ENCODE assay signal across 9 cellular contexts in genomic region chr5:139384591-139385051, GRCh38. TPM values are rescaled to one million over a fixed set of nuclear protein-coding genes. Genes with fewer than 3 reads are reported as not detected.
DNase-seq lines count a peak whose midpoint lies in the region; ATAC-seq and TF ChIP-seq lines count a peak whose summit lies in the region.
"Had no signal": no experiment of that assay in that cellular context is flagged by ENCODE, and none has a peak within 500 bp of the region (broad histone marks: within the 10 kb centered on the region; RNA-seq: fewer than 3 reads in every experiment).

No MANE protein-coding gene starts in this region.

- 0 out of 2 replicates have a peak overlapping the region, but pooled peaks have one; percentile 4 for H3K27ac ChIP-seq in ACC112 (ENCODE audit: low read depth, low read length)
- no peak overlapping the region for H3K27ac ChIP-seq in hepatocyte

- peak overlapping the region; percentile 79 for H2AFZ ChIP-seq in ACC112 (ENCODE audit: low read length, unreplicated experiment)
- no peak overlapping the region for H2AFZ ChIP-seq in hepatocyte

- TF ChIP-seq POLR2A in GM19193 (IDR thresholded peaks at IDR 0.05; ENCODE audit: extremely low read depth, insufficient read depth, insufficient read length), result peak; percentile 23

- H4K20me1 ChIP-seq in hepatocyte (ENCODE audit: insufficient read depth, poor library complexity, severe bottlenecking), result no peaks in the 10 kb centered on the region

- peaks cover 7% of the 10 kb centered on the region for H3K36me3 Mint-ChIP-seq in activated naive CD8-positive, alpha-beta T cell treated with anti-CD3 and anti-CD28 coated beads for 36 hours
- H3K36me3 Mint-ChIP-seq in naive B cell, result no peaks in the 10 kb centered on the region
- H3K36me3 Mint-ChIP-seq in osteocyte (ENCODE audit: unreplicated experiment), result no peaks in the 10 kb centered on the region

- no peaks in the 10 kb centered on the region for H3K9me2 ChIP-seq in hepatocyte (replicated peaks; ENCODE audit: insufficient read depth)

- H3K4me2 ChIP-seq in hepatocyte, result no peak overlapping the region

- H3K79me2 ChIP-seq in ACC112 (ENCODE audit: control insufficient read depth, insufficient read depth, low read length, unreplicated experiment) (no peaks in the 10 kb centered on the region), hepatocyte (no peaks in the 10 kb centered on the region)

- 87% methylated on average over 9 of the region's 9 CpGs for WGBS in hepatocyte (ENCODE audit: low lambda C conversion rate, missing lambda C conversion rate)

- no peak for ATAC-seq in naive B cell (ENCODE audit: low read depth in 2 of 2)

- H3K27me3 Mint-ChIP-seq in activated naive CD8-positive, alpha-beta T cell treated with anti-CD3 and anti-CD28 coated beads for 36 hours, result no peaks in the 10 kb centered on the region
- no peaks in the 10 kb centered on the region for H3K27me3 Mint-ChIP-seq in naive B cell
- H3K27me3 Mint-ChIP-seq in osteocyte (ENCODE audit: unreplicated experiment), result no peaks in the 10 kb centered on the region

- H3K4me3 Mint-ChIP-seq in activated naive CD8-positive, alpha-beta T cell treated with anti-CD3 and anti-CD28 coated beads for 36 hours, result no peak overlapping the region
- H3K4me3 Mint-ChIP-seq in naive B cell (peak overlapping the region; percentile 40 to 97 (median 88)), osteocyte (ENCODE audit: unreplicated experiment) (no peak overlapping the region)

- peaks cover 16% of the 10 kb centered on the region for H3K4me1 ChIP-seq in ACC112 (ENCODE audit: control insufficient read depth, insufficient read depth, low read length, unreplicated experiment)
- peaks cover 19% of the 10 kb centered on the region for H3K4me1 ChIP-seq in hepatocyte (ENCODE audit: insufficient read depth)

- no peaks in the 10 kb centered on the region for H3K9me3 Mint-ChIP-seq in activated naive CD8-positive, alpha-beta T cell treated with anti-CD3 and anti-CD28 coated beads for 36 hours
- H3K9me3 Mint-ChIP-seq in naive B cell (no peaks in the 10 kb centered on the region), osteocyte (ENCODE audit: unreplicated experiment) (no peaks in the 10 kb centered on the region)

- TF ChIP-seq CTCF in hepatocyte (IDR thresholded peaks at IDR 0.05; ENCODE audit: poor library complexity), result no peak
- no peak for TF ChIP-seq CTCF in osteocyte (IDR thresholded peaks at IDR 0.05)

- H3K27me3 ChIP-seq in ACC112 (ENCODE audit: insufficient read depth, low read length), result no peaks in the 10 kb centered on the region
- no peaks in the 10 kb centered on the region for H3K27me3 ChIP-seq in hepatocyte

- DNase-seq in activated naive CD8-positive, alpha-beta T cell treated with anti-CD3 and anti-CD28 coated beads for 36 hours, result no peak
- DNase-seq in naive B cell, result no peak
- no peak for DNase-seq in KG1 (lab: John Stamatoyannopoulos, UW)
- DNase-seq in activated CD8-positive, alpha-beta memory T cell treated with anti-CD3 and anti-CD28 coated beads for 24 hours, result no peak
- DNase-seq in hepatocyte (ENCODE audit: low spot score), result no peak
- DNase-seq in osteocyte (ENCODE audit: extremely low spot score, unreplicated experiment), result no peak
- DNase-seq: DMS79 had no signal

- peak overlapping the region; percentile 59 for H3K4me3 ChIP-seq in ACC112 (ENCODE audit: low read depth, low read length)
- H3K4me3 ChIP-seq in hepatocyte, result no peak overlapping the region

- H3K36me3 ChIP-seq in ACC112 (ENCODE audit: insufficient read depth, low read length) (no peaks in the 10 kb centered on the region), hepatocyte (replicated peaks; ENCODE audit: insufficient read depth, low read depth) (no peaks in the 10 kb centered on the region)

- H3K4me1 Mint-ChIP-seq in activated naive CD8-positive, alpha-beta T cell treated with anti-CD3 and anti-CD28 coated beads for 36 hours, result peaks cover 33% of the 10 kb centered on the region
- peaks cover 61 to 81% (median 78%) of the 10 kb centered on the region in 3 donors for H3K4me1 Mint-ChIP-seq in naive B cell
- peaks cover 12% of the 10 kb centered on the region for H3K4me1 Mint-ChIP-seq in osteocyte (ENCODE audit: unreplicated experiment)

- peak overlapping the region; percentile 69 for H3K27ac Mint-ChIP-seq in activated naive CD8-positive, alpha-beta T cell treated with anti-CD3 and anti-CD28 coated beads for 36 hours
- H3K27ac Mint-ChIP-seq in naive B cell (peak overlapping the region; percentile 85 to 96 (median 94)), osteocyte (ENCODE audit: unreplicated experiment) (no peak overlapping the region)

- no peaks in the 10 kb centered on the region for H3K9me3 ChIP-seq in hepatocyte (ENCODE audit: low read depth)

RNA-seq across cellular contexts. Expression of gene SLC23A1, which starts 1.5 kb away (rescaled TPM):
- not detected for total RNA-seq in activated naive CD8-positive, alpha-beta T cell treated with anti-CD3 and anti-CD28 coated beads for 36 hours
- polyA plus RNA-seq in naive B cell (ENCODE audit: low read depth in 6 of 6) (under 1 TPM in 3 of 6 donors, not detected in 3; 0.13 to 0.57 (median 0.49) TPM), hepatocyte (3.0 and 3.3 TPM in 2 replicates)
- total RNA-seq in hepatocyte (13.4 and 19.6 TPM in 2 replicates), osteocyte (not detected in 2 replicates)

RNA-seq across cellular contexts. Expression of gene MZB1, which starts 5.1 kb away (rescaled TPM):
- total RNA-seq in activated naive CD8-positive, alpha-beta T cell treated with anti-CD3 and anti-CD28 coated beads for 36 hours, result 10 to 100 TPM; 10.4 to 10.6 TPM
- polyA plus RNA-seq in naive B cell (ENCODE audit: low read depth in 6 of 6) (100 to 1,000 TPM in 1 of 6 donors, 10 to 100 TPM in 5; 49.7 to 105 (median 88.1) TPM), hepatocyte (0.30 TPM in 1 of 2 replicates, not detected in the other)
- total RNA-seq in hepatocyte (not detected in 2 replicates), osteocyte (not detected in 2 replicates)

RNA-seq across cellular contexts. Expression of gene PROB1, which starts 10.3 kb away (rescaled TPM):
- total RNA-seq in activated naive CD8-positive, alpha-beta T cell treated with anti-CD3 and anti-CD28 coated beads for 36 hours, result 1 to 10 TPM; 5.5 to 6.2 TPM
- 1 to 10 TPM in 3 of 6 donors, under 1 TPM in 3; 0.67 to 2.5 (median 1.1) TPM for polyA plus RNA-seq in naive B cell (ENCODE audit: low read depth in 6 of 6)
- total RNA-seq in hepatocyte, result 0.63 and 0.68 TPM in 2 replicates
- 0.10 TPM in 1 of 2 replicates, not detected in the other for polyA plus RNA-seq in hepatocyte
- 1.5 and 1.6 TPM in 2 replicates for total RNA-seq in osteocyte

RNA-seq across cellular contexts. Expression of gene SPATA24, which starts 19.3 kb away (rescaled TPM):
- total RNA-seq in activated naive CD8-positive, alpha-beta T cell treated with anti-CD3 and anti-CD28 coated beads for 36 hours, result 1 to 10 TPM; 2.2 to 4.0 TPM
- polyA plus RNA-seq in naive B cell (ENCODE audit: low read depth in 6 of 6), result 10 to 100 TPM in 1 of 6 donors, 1 to 10 TPM in 5; 3.3 to 10.5 (median 5.5) TPM
- 2.6 and 6.3 TPM in 2 replicates for total RNA-seq in hepatocyte
- polyA plus RNA-seq in hepatocyte, result 5.5 and 9.8 TPM in 2 replicates
- total RNA-seq in osteocyte, result 4.6 TPM in 2 replicates

RNA-seq across cellular contexts. Expression of gene PAIP2, which starts 43.0 kb away (rescaled TPM):
- 10 to 100 TPM; 91.7 to 94.0 TPM for total RNA-seq in activated naive CD8-positive, alpha-beta T cell treated with anti-CD3 and anti-CD28 coated beads for 36 hours
- 100 to 1,000 TPM; 348 to 544 (median 403) TPM for polyA plus RNA-seq in naive B cell (ENCODE audit: low read depth in 6 of 6)
- 62.1 and 65.3 TPM in 2 replicates for total RNA-seq in hepatocyte
- polyA plus RNA-seq in hepatocyte, result 77.5 and 86.3 TPM in 2 replicates
- total RNA-seq in osteocyte, result 66.7 and 71.8 TPM in 2 replicates

Comparison
In these comparisons a context has a peak if more than half of its experiments do, and no peak if none do; other contexts are left out.
1. H3K4me3 Mint-ChIP-seq: peak in naive B cell (8 of 8); none in activated naive CD8-positive, alpha-beta T cell treated with anti-CD3 and anti-CD28 coated beads for 36 hours (single experiment) and osteocyte (single experiment).
2. RNA of gene SLC23A1, which starts 1.5 kb away (total RNA-seq): 13.4 to 19.6 TPM in hepatocyte; not detected in activated naive CD8-positive, alpha-beta T cell treated with anti-CD3 and anti-CD28 coated beads for 36 hours and not detected in osteocyte; every median in the first group is over 10 times any median in the second.
3. RNA of gene MZB1, which starts 5.1 kb away (total RNA-seq): 10.4 to 10.6 TPM in activated naive CD8-positive, alpha-beta T cell treated with anti-CD3 and anti-CD28 coated beads for 36 hours; not detected in osteocyte and not detected in hepatocyte; every median in the first group is over 10 times any median in the second.